In genomic region chr19:10520652-10521318, GRCh38 we compare ENCODE assay signal across 2 cellular contexts.
TF ChIP-seq lines count a peak whose summit lies in the region.

No MANE protein-coding gene starts in this region.

TF ChIP-seq in SK-N-SH, 30 proteins besides CTCF, POLR2A, EP300 and RAD21 (continued from another document):
- no peak for TF ChIP-seq MEF2A (IDR thresholded peaks at IDR 0.05; ENCODE audit: borderline replicate concordance, low read depth)
- TF ChIP-seq CHD2 (IDR thresholded peaks at IDR 0.05; ENCODE audit: low read length, partially characterized antibody), result no peak
- no peak for TF ChIP-seq SIN3A (IDR thresholded peaks at IDR 0.05; ENCODE audit: borderline replicate concordance, low read depth, low read length)
- TF ChIP-seq FOSL2 (IDR thresholded peaks at IDR 0.05; ENCODE audit: borderline replicate concordance, low read depth), result no peak
- no peak for TF ChIP-seq USF2 (IDR thresholded peaks at IDR 0.05; ENCODE audit: borderline replicate concordance, low read depth, low read length)
- TF ChIP-seq FOXM1 (IDR thresholded peaks at IDR 0.05; ENCODE audit: low read depth), result no peak
- TF ChIP-seq YY1 (IDR thresholded peaks at IDR 0.05; ENCODE audit: low read depth), result no peak
- TF ChIP-seq PBX3 (IDR thresholded peaks at IDR 0.05), result no peak
- TF ChIP-seq JUND (IDR thresholded peaks at IDR 0.05), result no peak
- TF ChIP-seq NRF1 (IDR thresholded peaks at IDR 0.05; ENCODE audit: low read depth, low read length), result no peak
- no peak for TF ChIP-seq ELF1 (IDR thresholded peaks at IDR 0.05)
- no peak for TF ChIP-seq SMC3 (IDR thresholded peaks at IDR 0.05; ENCODE audit: low read depth, low read length)
- TF ChIP-seq REST (IDR thresholded peaks at IDR 0.05; ENCODE audit: low read depth, low read length), result no peak
- no peak for TF ChIP-seq POLR2AphosphoS5 (IDR thresholded peaks at IDR 0.05; ENCODE audit: low read depth, low read length)
- no peak for TF ChIP-seq FOXJ3 (CRISPR knock-in tag; IDR thresholded peaks at IDR 0.05)
- TF ChIP-seq EZH2phosphoT487 (IDR thresholded peaks at IDR 0.05; ENCODE audit: borderline replicate concordance, low read depth), result no peak
- no peak for TF ChIP-seq TCF12 (IDR thresholded peaks at IDR 0.05)
- no peak for TF ChIP-seq TAF1 (IDR thresholded peaks at IDR 0.05; ENCODE audit: borderline replicate concordance, low read depth, low read length)

TF ChIP-seq in SK-N-SH treated with all-trans-retinoic acid at 6 μM for 48 hours, 23 proteins besides CTCF, POLR2A, EP300 and RAD21 (continued from another document):
- TF ChIP-seq TSHZ2 (CRISPR knock-in tag; IDR thresholded peaks at IDR 0.05) (no peak), TCF4 (CRISPR knock-in tag; IDR thresholded peaks at IDR 0.05; ENCODE audit: borderline replicate concordance) (no peak), ZNF70 (CRISPR knock-in tag; IDR thresholded peaks at IDR 0.05) (no peak), ZNF565 (CRISPR knock-in tag; conservative IDR thresholded peaks at IDR 0.05; ENCODE audit: low read depth) (no peak), OSR1 (CRISPR knock-in tag; IDR thresholded peaks at IDR 0.05) (no peak), ESRRG (CRISPR knock-in tag; IDR thresholded peaks at IDR 0.05) (no peak), PATZ1 (CRISPR knock-in tag; IDR thresholded peaks at IDR 0.05; ENCODE audit: borderline replicate concordance) (no peak), ISL1 (CRISPR knock-in tag; IDR thresholded peaks at IDR 0.05) (no peak), PPARA (CRISPR knock-in tag; IDR thresholded peaks at IDR 0.05; ENCODE audit: borderline replicate concordance) (no peak), CSDC2 (CRISPR knock-in tag; IDR thresholded peaks at IDR 0.05) (no peak)
